ENCODE assay signal across 1 cellular context in the genomic region with DNA sequence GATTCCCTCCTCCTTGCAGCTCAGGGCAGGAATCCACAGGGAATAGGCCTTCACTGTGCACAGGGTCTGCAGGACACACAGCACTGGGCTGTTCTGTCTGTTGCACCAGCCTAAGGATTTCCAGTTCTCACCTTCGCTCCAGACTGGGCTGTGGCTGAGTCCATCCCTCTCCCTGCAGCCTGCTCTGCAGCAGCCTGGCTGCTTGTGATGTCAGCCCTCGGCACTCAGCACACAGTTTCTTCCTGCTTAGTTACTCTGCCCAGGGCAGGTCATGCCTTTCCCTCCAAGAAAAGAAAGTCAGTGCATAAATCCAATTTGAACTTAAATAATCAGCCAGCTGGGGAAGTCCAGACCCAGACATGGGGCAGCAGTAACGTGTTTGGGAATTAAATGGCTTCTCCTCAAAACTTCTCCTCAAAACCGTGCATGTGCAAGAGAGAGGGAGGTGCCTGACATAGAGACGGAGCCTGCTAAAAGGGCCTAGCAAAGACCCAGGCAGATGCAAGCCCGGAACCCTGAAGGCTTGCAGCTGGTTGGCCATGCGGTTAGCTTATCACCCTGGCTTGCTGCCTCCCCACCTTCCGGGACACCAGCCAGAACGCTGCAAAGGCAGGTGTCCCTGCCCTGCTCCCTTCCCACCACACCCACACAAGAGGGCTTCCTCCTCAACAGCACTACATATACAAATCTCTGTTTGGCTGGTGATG.
TF ChIP-seq lines count a peak whose summit lies in the region.

No MANE protein-coding gene starts in this region.

TF ChIP-seq in K562, 482 proteins besides CTCF, POLR2A, EP300 and RAD21 (continued from another document):
- TF ChIP-seq, protein P1, sequence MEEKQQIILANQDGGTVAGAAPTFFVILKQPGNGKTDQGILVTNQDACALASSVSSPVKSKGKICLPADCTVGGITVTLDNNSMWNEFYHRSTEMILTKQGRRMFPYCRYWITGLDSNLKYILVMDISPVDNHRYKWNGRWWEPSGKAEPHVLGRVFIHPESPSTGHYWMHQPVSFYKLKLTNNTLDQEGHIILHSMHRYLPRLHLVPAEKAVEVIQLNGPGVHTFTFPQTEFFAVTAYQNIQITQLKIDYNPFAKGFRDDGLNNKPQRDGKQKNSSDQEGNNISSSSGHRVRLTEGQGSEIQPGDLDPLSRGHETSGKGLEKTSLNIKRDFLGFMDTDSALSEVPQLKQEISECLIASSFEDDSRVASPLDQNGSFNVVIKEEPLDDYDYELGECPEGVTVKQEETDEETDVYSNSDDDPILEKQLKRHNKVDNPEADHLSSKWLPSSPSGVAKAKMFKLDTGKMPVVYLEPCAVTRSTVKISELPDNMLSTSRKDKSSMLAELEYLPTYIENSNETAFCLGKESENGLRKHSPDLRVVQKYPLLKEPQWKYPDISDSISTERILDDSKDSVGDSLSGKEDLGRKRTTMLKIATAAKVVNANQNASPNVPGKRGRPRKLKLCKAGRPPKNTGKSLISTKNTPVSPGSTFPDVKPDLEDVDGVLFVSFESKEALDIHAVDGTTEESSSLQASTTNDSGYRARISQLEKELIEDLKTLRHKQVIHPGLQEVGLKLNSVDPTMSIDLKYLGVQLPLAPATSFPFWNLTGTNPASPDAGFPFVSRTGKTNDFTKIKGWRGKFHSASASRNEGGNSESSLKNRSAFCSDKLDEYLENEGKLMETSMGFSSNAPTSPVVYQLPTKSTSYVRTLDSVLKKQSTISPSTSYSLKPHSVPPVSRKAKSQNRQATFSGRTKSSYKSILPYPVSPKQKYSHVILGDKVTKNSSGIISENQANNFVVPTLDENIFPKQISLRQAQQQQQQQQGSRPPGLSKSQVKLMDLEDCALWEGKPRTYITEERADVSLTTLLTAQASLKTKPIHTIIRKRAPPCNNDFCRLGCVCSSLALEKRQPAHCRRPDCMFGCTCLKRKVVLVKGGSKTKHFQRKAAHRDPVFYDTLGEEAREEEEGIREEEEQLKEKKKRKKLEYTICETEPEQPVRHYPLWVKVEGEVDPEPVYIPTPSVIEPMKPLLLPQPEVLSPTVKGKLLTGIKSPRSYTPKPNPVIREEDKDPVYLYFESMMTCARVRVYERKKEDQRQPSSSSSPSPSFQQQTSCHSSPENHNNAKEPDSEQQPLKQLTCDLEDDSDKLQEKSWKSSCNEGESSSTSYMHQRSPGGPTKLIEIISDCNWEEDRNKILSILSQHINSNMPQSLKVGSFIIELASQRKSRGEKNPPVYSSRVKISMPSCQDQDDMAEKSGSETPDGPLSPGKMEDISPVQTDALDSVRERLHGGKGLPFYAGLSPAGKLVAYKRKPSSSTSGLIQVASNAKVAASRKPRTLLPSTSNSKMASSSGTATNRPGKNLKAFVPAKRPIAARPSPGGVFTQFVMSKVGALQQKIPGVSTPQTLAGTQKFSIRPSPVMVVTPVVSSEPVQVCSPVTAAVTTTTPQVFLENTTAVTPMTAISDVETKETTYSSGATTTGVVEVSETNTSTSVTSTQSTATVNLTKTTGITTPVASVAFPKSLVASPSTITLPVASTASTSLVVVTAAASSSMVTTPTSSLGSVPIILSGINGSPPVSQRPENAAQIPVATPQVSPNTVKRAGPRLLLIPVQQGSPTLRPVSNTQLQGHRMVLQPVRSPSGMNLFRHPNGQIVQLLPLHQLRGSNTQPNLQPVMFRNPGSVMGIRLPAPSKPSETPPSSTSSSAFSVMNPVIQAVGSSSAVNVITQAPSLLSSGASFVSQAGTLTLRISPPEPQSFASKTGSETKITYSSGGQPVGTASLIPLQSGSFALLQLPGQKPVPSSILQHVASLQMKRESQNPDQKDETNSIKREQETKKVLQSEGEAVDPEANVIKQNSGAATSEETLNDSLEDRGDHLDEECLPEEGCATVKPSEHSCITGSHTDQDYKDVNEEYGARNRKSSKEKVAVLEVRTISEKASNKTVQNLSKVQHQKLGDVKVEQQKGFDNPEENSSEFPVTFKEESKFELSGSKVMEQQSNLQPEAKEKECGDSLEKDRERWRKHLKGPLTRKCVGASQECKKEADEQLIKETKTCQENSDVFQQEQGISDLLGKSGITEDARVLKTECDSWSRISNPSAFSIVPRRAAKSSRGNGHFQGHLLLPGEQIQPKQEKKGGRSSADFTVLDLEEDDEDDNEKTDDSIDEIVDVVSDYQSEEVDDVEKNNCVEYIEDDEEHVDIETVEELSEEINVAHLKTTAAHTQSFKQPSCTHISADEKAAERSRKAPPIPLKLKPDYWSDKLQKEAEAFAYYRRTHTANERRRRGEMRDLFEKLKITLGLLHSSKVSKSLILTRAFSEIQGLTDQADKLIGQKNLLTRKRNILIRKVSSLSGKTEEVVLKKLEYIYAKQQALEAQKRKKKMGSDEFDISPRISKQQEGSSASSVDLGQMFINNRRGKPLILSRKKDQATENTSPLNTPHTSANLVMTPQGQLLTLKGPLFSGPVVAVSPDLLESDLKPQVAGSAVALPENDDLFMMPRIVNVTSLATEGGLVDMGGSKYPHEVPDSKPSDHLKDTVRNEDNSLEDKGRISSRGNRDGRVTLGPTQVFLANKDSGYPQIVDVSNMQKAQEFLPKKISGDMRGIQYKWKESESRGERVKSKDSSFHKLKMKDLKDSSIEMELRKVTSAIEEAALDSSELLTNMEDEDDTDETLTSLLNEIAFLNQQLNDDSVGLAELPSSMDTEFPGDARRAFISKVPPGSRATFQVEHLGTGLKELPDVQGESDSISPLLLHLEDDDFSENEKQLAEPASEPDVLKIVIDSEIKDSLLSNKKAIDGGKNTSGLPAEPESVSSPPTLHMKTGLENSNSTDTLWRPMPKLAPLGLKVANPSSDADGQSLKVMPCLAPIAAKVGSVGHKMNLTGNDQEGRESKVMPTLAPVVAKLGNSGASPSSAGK (IDR thresholded peaks at IDR 0.05): peak; percentile 13
- TF ChIP-seq KLF16 (IDR thresholded peaks at IDR 0.05): peak; percentile 78
- peak; percentile 68 for TF ChIP-seq NFIC (IDR thresholded peaks at IDR 0.05)
- no peak for TF ChIP-seq RBM34 (IDR thresholded peaks at IDR 0.05; ENCODE audit: borderline replicate concordance, insufficient read depth, low read length)
- TF ChIP-seq ZNF165 (CRISPR knock-in tag; IDR thresholded peaks at IDR 0.05; ENCODE audit: borderline replicate concordance): no peak
- TF ChIP-seq, protein P2, sequence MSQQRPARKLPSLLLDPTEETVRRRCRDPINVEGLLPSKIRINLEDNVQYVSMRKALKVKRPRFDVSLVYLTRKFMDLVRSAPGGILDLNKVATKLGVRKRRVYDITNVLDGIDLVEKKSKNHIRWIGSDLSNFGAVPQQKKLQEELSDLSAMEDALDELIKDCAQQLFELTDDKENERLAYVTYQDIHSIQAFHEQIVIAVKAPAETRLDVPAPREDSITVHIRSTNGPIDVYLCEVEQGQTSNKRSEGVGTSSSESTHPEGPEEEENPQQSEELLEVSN (IDR thresholded peaks at IDR 0.05; ENCODE audit: borderline replicate concordance in 1 of 2, extremely low read depth in 1 of 2, insufficient read depth in 1 of 2, insufficient read length in 1 of 2, low read depth in 1 of 2, low read length in 1 of 2, poor library complexity in 1 of 2, severe bottlenecking in 1 of 2): peak in 1 of 2 experiments; percentile 41
- TF ChIP-seq, protein P3, sequence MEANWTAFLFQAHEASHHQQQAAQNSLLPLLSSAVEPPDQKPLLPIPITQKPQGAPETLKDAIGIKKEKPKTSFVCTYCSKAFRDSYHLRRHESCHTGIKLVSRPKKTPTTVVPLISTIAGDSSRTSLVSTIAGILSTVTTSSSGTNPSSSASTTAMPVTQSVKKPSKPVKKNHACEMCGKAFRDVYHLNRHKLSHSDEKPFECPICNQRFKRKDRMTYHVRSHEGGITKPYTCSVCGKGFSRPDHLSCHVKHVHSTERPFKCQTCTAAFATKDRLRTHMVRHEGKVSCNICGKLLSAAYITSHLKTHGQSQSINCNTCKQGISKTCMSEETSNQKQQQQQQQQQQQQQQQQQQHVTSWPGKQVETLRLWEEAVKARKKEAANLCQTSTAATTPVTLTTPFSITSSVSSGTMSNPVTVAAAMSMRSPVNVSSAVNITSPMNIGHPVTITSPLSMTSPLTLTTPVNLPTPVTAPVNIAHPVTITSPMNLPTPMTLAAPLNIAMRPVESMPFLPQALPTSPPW (CRISPR knock-in tag; IDR thresholded peaks at IDR 0.05): peak; percentile 40; the same call in 1 of the 2 replicates
- TF ChIP-seq STAT5A (IDR thresholded peaks at IDR 0.05; ENCODE audit: borderline replicate concordance, low read length): no peak
- peak; percentile 28; the same call in 1 of the 2 replicates for TF ChIP-seq EGR1 (conservative IDR thresholded peaks at IDR 0.05)
- TF ChIP-seq DPF2 (IDR thresholded peaks at IDR 0.05): 0 out of 2 replicates have a peak, but pooled peaks have one; percentile 28
- TF ChIP-seq CBFA2T3 (IDR thresholded peaks at IDR 0.05): peak; percentile 78
